ENCODE assay signal across 14 cellular contexts in genomic region chr16:16045879-16046278, GRCh38.
DNase-seq lines count a peak whose midpoint lies in the region; ATAC-seq and TF ChIP-seq lines count a peak whose summit lies in the region.
"Had no signal": no experiment of that assay in that cellular context is flagged by ENCODE, and none has a peak within 500 bp of the region (broad histone marks: within the 10 kb centered on the region; RNA-seq: fewer than 3 reads in every experiment).

No MANE protein-coding gene starts in this region.

- H3K4me1 ChIP-seq in sigmoid colon = peaks cover 0 to 53% (median 37%) of the 10 kb centered on the region in 4 donors
- H3K4me1 ChIP-seq: parathyroid adenoma had no signal

- TF ChIP-seq CTCF in NB4 (IDR thresholded peaks at IDR 0.05; ENCODE audit: low read depth, low read length) = peak; percentile 13
- TF ChIP-seq CTCF in sigmoid colon (IDR thresholded peaks at IDR 0.05) = no peak

- TF ChIP-seq EP300 in sigmoid colon (IDR thresholded peaks at IDR 0.05) = no peak

- DNase-seq in activated CD8-positive, alpha-beta memory T cell treated with anti-CD3 and anti-CD28 coated beads, Interleukin-2, amount 50 U/mL, for 4 hours = peak; percentile 23
- no peak for DNase-seq in activated CD8-positive, alpha-beta memory T cell treated with anti-CD3 and anti-CD28 coated beads for 24 hours
- DNase-seq in NB4 (ENCODE audit: low read depth) (peak; percentile 43), ecto neural progenitor cell (ENCODE audit: low spot score) (peak; percentile 62), sigmoid colon (no peak), NCI-H128 (lab: John Stamatoyannopoulos, UW; ENCODE audit: unreplicated experiment) (no peak)
- DNase-seq: anterior cingulate cortex; NCI-H1048; NK-92 treated with Interleukin-12 subunit alpha and Interleukin-12 subunit beta, amount 100 ng/mL, for 24 hours had no signal

- no peak for ATAC-seq in HG03457 (IDR thresholded peaks at IDR 0.05; ENCODE audit: unreplicated experiment)
- ATAC-seq in HG02970 (IDR thresholded peaks at IDR 0.05; ENCODE audit: low FRiP score, unreplicated experiment) = no peak

- TF ChIP-seq POLR2A in NB4 (IDR thresholded peaks at IDR 0.05; ENCODE audit: extremely low read depth, insufficient read length) (no peak), sigmoid colon (IDR thresholded peaks at IDR 0.05) (no peak)

- no peaks in the 10 kb centered on the region for H3K27me3 ChIP-seq in sigmoid colon
- H3K27me3 ChIP-seq: BLaER1 treated with 17β-estradiol and CSF1 and Interleukin-3, amounts not matched to agents 10 nM and 100 nM had no signal

- 70 to 96% methylated on average over 12 of the region's 12 CpGs for WGBS in sigmoid colon, 2 donors

- peaks cover 5 to 66% (median 32%) of the 10 kb centered on the region in 4 donors for H3K36me3 ChIP-seq in sigmoid colon

- H3K4me3 ChIP-seq in NB4 (ENCODE audit: low read depth, low read length) (no peak overlapping the region), sigmoid colon (no peak overlapping the region)
- H3K4me3 ChIP-seq: BLaER1 treated with 17β-estradiol and CSF1 and Interleukin-3, amounts not matched to agents 10 nM and 100 nM had no signal

- H3K9me3 ChIP-seq in sigmoid colon = no peaks in the 10 kb centered on the region
- H3K9me3 ChIP-seq: BLaER1 treated with 17β-estradiol and CSF1 and Interleukin-3, amounts not matched to agents 10 nM and 100 nM had no signal

- intact Hi-C loops in sigmoid colon (cut with DNase I) = no loop called here

- peak overlapping the region in 3 of 4 donors; percentile 74 to 89 (median 83) for H3K27ac ChIP-seq in sigmoid colon
- H3K27ac ChIP-seq: BLaER1 treated with 17β-estradiol and CSF1 and Interleukin-3, amounts not matched to agents 10 nM and 100 nM; parathyroid adenoma; VCaP had no signal

Comparison
In these comparisons a context has a peak if more than half of its experiments do, and no peak if none do; other contexts are left out.
1. DNase-seq: peak in activated CD8-positive, alpha-beta memory T cell treated with anti-CD3 and anti-CD28 coated beads, Interleukin-2, amount 50 U/mL, for 4 hours (single experiment), NB4 (single experiment) and ecto neural progenitor cell (single experiment); none in activated CD8-positive, alpha-beta memory T cell treated with anti-CD3 and anti-CD28 coated beads for 24 hours (single experiment), sigmoid colon (single experiment) and NCI-H128 (single experiment).